8 cellular contexts compared by ENCODE assay signal in genomic region chrX:48957827-48958634, GRCh38. TPM values are rescaled to one million over a fixed set of nuclear protein-coding genes. Genes with fewer than 3 reads are reported as not detected.
DNase-seq lines count a peak whose midpoint lies in the region; ATAC-seq, FAIRE-seq and TF ChIP-seq lines count a peak whose summit lies in the region.

No MANE protein-coding gene starts in this region.

- H3K27ac ChIP-seq in kidney (ENCODE audit: low read depth in 2 of 2, low read length in 2 of 2) = peak overlapping the region; percentile 99

- no peak for TF ChIP-seq CTCF in kidney (IDR thresholded peaks at IDR 0.05; ENCODE audit: borderline replicate concordance, extremely low read depth, insufficient read depth)

- peak; percentile 87 to 89 for DNase-seq in AML-193 (lab: John Stamatoyannopoulos, UW)
- DNase-seq in NCI-H460 (ENCODE audit: extremely low read depth, low read depth) = peak; percentile 98
- peak; percentile 89 for DNase-seq in activated CD4-positive, alpha-beta T cell treated with anti-CD3 and anti-CD28 coated beads for 1 hour
- DNase-seq in cerebellum (ENCODE audit: low spot score) = peak; percentile 96
- peak; percentile 99 for DNase-seq in kidney
- DNase-seq in stimulated activated CD4-positive, alpha-beta T cell treated with anti-CD3 and anti-CD28 coated beads, Interleukin-15, amount 100 ng/mL, for 1 hour (ENCODE audit: low read depth in 1 of 2, low spot score in 1 of 2) = peak; percentile 84 to 87

- H3K36me3 ChIP-seq in kidney (ENCODE audit: control insufficient read depth in 1 of 2, insufficient read depth in 2 of 2, low read length in 2 of 2) = peaks cover 0 to 4% of the 10 kb centered on the region in 2 donors

- ATAC-seq in HG03432 (IDR thresholded peaks at IDR 0.05; ENCODE audit: unreplicated experiment) = peak; percentile 84

- intact Hi-C loops in kidney (cut with DNase I) = no loop called here

- FAIRE-seq in kidney (lab: Jason Lieb, UNC) = peak; percentile 98

- peak overlapping the region; percentile 90 to 92 for H3K4me3 ChIP-seq in kidney (ENCODE audit: low read length in 2 of 2)

- no peaks in the 10 kb centered on the region for H3K9me3 ChIP-seq in kidney (ENCODE audit: control insufficient read depth in 1 of 2, low read length in 2 of 2)

- H3K9ac ChIP-seq in kidney (ENCODE audit: low read length in 2 of 2) = peak overlapping the region in 1 of 2 donors; percentile 86

- peaks cover 0 to 25% of the 10 kb centered on the region in 2 donors for H3K4me1 ChIP-seq in kidney (ENCODE audit: control insufficient read depth in 1 of 2, insufficient read depth in 1 of 2, low read depth in 1 of 2, low read length in 2 of 2)

- peak; percentile 63 for TF ChIP-seq POLR2A in GM19193 (IDR thresholded peaks at IDR 0.05; ENCODE audit: extremely low read depth, insufficient read depth, insufficient read length)

RNA-seq across cellular contexts. Expression of gene OTUD5, which starts 0.6 kb away (rescaled TPM):
- 25.5 and 28.6 TPM in 2 replicates for total RNA-seq in NCI-H460 (2014; rRNA removed; shearing (Covaris generic))
- polyA plus RNA-seq in NCI-H460 (2014; cell fraction: nucleus; rRNA removed) = 39.7 and 49.1 TPM in 2 replicates
- total RNA-seq in cerebellum = 21.5 TPM
- 56.2 TPM for total RNA-seq in kidney
- polyA plus RNA-seq in kidney (ENCODE audit: insufficient read depth, low read depth, low replicate concordance) = 40.2 TPM

RNA-seq across cellular contexts. Expression of gene KCND1, which starts 13.6 kb away (rescaled TPM):
- 0.58 and 0.72 TPM in 2 replicates for total RNA-seq in NCI-H460 (2014; rRNA removed; shearing (Covaris generic))
- 2.0 and 2.8 TPM in 2 replicates for polyA plus RNA-seq in NCI-H460 (2014; cell fraction: nucleus; rRNA removed)
- total RNA-seq in cerebellum (0.82 TPM), kidney (2.2 TPM)
- 0.92 TPM for polyA plus RNA-seq in kidney (ENCODE audit: insufficient read depth, low read depth, low replicate concordance)

RNA-seq across cellular contexts. Expression of gene PIM2, which starts 39.2 kb away (rescaled TPM):
- total RNA-seq in NCI-H460 (2014; rRNA removed; shearing (Covaris generic)) = 19.3 and 21.4 TPM in 2 replicates
- 24.4 and 27.1 TPM in 2 replicates for polyA plus RNA-seq in NCI-H460 (2014; cell fraction: nucleus; rRNA removed)
- total RNA-seq in cerebellum = 5.9 TPM
- 29.6 TPM for total RNA-seq in kidney
- 8.7 TPM for polyA plus RNA-seq in kidney (ENCODE audit: insufficient read depth, low read depth, low replicate concordance)

RNA-seq across cellular contexts. Expression of gene GRIPAP1, which starts 44.0 kb away (rescaled TPM):
- total RNA-seq in NCI-H460 (2014; rRNA removed; shearing (Covaris generic)) = 31.6 and 33.1 TPM in 2 replicates
- polyA plus RNA-seq in NCI-H460 (2014; cell fraction: nucleus; rRNA removed) = 78.7 and 80.9 TPM in 2 replicates
- total RNA-seq in cerebellum (25.6 TPM), kidney (52.8 TPM)
- 24.0 TPM for polyA plus RNA-seq in kidney (ENCODE audit: insufficient read depth, low read depth, low replicate concordance)

RNA-seq across cellular contexts. Expression of gene SLC35A2, which starts 46.6 kb away (rescaled TPM):
- 22.8 and 25.9 TPM in 2 replicates for total RNA-seq in NCI-H460 (2014; rRNA removed; shearing (Covaris generic))
- 37.7 and 44.7 TPM in 2 replicates for polyA plus RNA-seq in NCI-H460 (2014; cell fraction: nucleus; rRNA removed)
- 6.3 TPM for total RNA-seq in cerebellum
- total RNA-seq in kidney = 34.2 TPM
- 29.3 TPM for polyA plus RNA-seq in kidney (ENCODE audit: insufficient read depth, low read depth, low replicate concordance)

Comparison
In these comparisons a context has a peak if more than half of its experiments do, and no peak if none do; other contexts are left out.
1. Peak in every context shown above with its lines: DNase-seq, ATAC-seq, H3K4me3 ChIP-seq and H3K27ac ChIP-seq.